Comparison of ENCODE assay signal across 9 cellular contexts in genomic region chr3:185943363-185944106, GRCh38. TPM values are rescaled to one million over a fixed set of nuclear protein-coding genes. Genes with fewer than 3 reads are reported as not detected.
DNase-seq lines count a peak whose midpoint lies in the region; ATAC-seq and TF ChIP-seq lines count a peak whose summit lies in the region.
"Had no signal": no experiment of that assay in that cellular context is flagged by ENCODE, and none has a peak within 500 bp of the region (broad histone marks: within the 10 kb centered on the region; RNA-seq: fewer than 3 reads in every experiment).

No MANE protein-coding gene starts in this region.

- H3K4me3 Mint-ChIP-seq in neural crest cell, result peak overlapping the region; percentile 50

- POLR2A ChIA-PET in PC-9 (lab: Charles Lee; ENCODE audit: unreplicated experiment), result interaction anchor here (0.5 to 1.5 kb wide), 8 partner anchors 10 to 597 kb away, joined by 3 to 9 read pairs (median 6); no protein-coding TSS in a partner anchor

- WGBS in stomach, 5 donors, result 9 to 25% (median 20%) methylated on average over 4 to 6 of the region's 6 CpGs

- H3K4me3 ChIP-seq in DND-41 (ENCODE audit: low read depth in 1 of 2, low read length in 2 of 2) (peak overlapping the region in 1 of 2 experiments; percentile 50; a peak in 2 of 4 replicates), PC-9 (no peak overlapping the region; the same call in 1 of the 2 replicates), fibroblast of mammary gland (ENCODE audit: control insufficient read depth, low read depth, low read length) (no peak overlapping the region), stomach (peak overlapping the region in 2 of 4 donors; percentile 6 to 14)
- H3K4me3 ChIP-seq: skin epidermis had no signal

- H3K4me2 ChIP-seq in DND-41 (ENCODE audit: insufficient read depth, low read length), result peak overlapping the region; percentile 63
- H3K4me2 ChIP-seq in PC-9, result peak overlapping the region; percentile 60

- peaks cover 10% of the 10 kb centered on the region for H3K4me1 Mint-ChIP-seq in neural crest cell

- TF ChIP-seq EP300 in stomach (IDR thresholded peaks at IDR 0.05), result no peak

- ATAC-seq in DND-41 (ENCODE audit: insufficient read depth, low read depth), result peak; percentile 96
- peak; percentile 95 for ATAC-seq in GM21723 (IDR thresholded peaks at IDR 0.05; ENCODE audit: unreplicated experiment)

- peak overlapping the region; percentile 73 for H2AFZ ChIP-seq in DND-41 (ENCODE audit: low read depth, low read length)
- H2AFZ ChIP-seq in PC-9, result peak overlapping the region; percentile 34; the same call in 1 of the 2 replicates

- no peaks in the 10 kb centered on the region for H3K9me3 Mint-ChIP-seq in neural crest cell

- no peaks in the 10 kb centered on the region for H4K20me1 ChIP-seq in DND-41 (ENCODE audit: insufficient read depth, low read length)
- no peaks in the 10 kb centered on the region for H4K20me1 ChIP-seq in PC-9 (ENCODE audit: insufficient read depth)

- DNase-seq in DND-41 (peak; percentile 84), KBM-7 (peak; percentile 92), PC-9 (peak; percentile 86 to 93), activated T-helper 1 cell treated with Interleukin-2 at 50 U/mL for 16 hours (ENCODE audit: low read depth) (peak; percentile 72), fibroblast of mammary gland (ENCODE audit: low read depth) (peak; percentile 80), neural crest cell (ENCODE audit: low read depth, low spot score) (peak; percentile 81), stomach (peak; percentile 85)

- H3K79me2 ChIP-seq in DND-41 (ENCODE audit: insufficient read depth, low read length) (peaks cover 7% of the 10 kb centered on the region; the same call in 1 of the 2 replicates), PC-9 (ENCODE audit: low read depth) (no peaks in the 10 kb centered on the region)

- H3K27ac ChIP-seq in DND-41 (ENCODE audit: low read length), result peak overlapping the region; percentile 43
- no peak overlapping the region for H3K27ac ChIP-seq in PC-9
- H3K27ac ChIP-seq in stomach, result peak overlapping the region in 3 of 5 donors; percentile 43 to 49 (median 43)

- in situ Hi-C loops in KBM-7 (cut with MboI; ENCODE audit: low pct_unique_long_range_greater_than_20kb, low sequenced_read_pairs), result no loop called here

- BruUV-seq in PC-9 (replicated peaks; lab: Mats Ljungman, UMichigan), result no TSS peak

- H3K9me3 ChIP-seq in DND-41 (ENCODE audit: insufficient read depth, low read length, severe bottlenecking) (no peaks in the 10 kb centered on the region), PC-9 (ENCODE audit: insufficient read depth, low read depth) (no peaks in the 10 kb centered on the region), stomach (no peaks in the 10 kb centered on the region)

- intact Hi-C loops in PC-9 (cut with micrococcal nuclease; ENCODE audit: unreplicated experiment), result loop anchor here (1.0 to 5.0 kb wide), 4 partner anchors 16 to 879 kb away; no protein-coding TSS in a partner anchor
- intact Hi-C loops in stomach (cut with DNase I; ENCODE audit: low total_unique reads), result no loop called here

- peaks cover 12% of the 10 kb centered on the region for H3K27me3 ChIP-seq in DND-41 (ENCODE audit: insufficient read depth, low read length, poor library complexity)
- no peaks in the 10 kb centered on the region for H3K27me3 ChIP-seq in PC-9 (ENCODE audit: insufficient read depth, low read depth)
- H3K27me3 ChIP-seq in stomach, result peaks cover 0 to 10% (median 0%) of the 10 kb centered on the region in 3 donors

- peak; percentile 99 for TF ChIP-seq CTCF in DND-41 (IDR thresholded peaks at IDR 0.05; ENCODE audit: borderline replicate concordance, extremely low read depth, low read length, poor library complexity, severe bottlenecking)
- peak; percentile 100 for TF ChIP-seq CTCF in PC-9 (conservative IDR thresholded peaks at IDR 0.05)
- peak; percentile 98 for TF ChIP-seq CTCF in fibroblast of mammary gland (conservative IDR thresholded peaks at IDR 0.05; ENCODE audit: control insufficient read depth, insufficient read depth, low read depth, low read length)
- peak; percentile 96 for TF ChIP-seq CTCF in neural crest cell (conservative IDR thresholded peaks at IDR 0.05)
- peak in 6 of 7 experiments; percentile 6 to 99 (median 94) for TF ChIP-seq CTCF in stomach (IDR thresholded peaks at IDR 0.05)

- H3K36me3 ChIP-seq in DND-41 (ENCODE audit: insufficient read depth, low read length) (no peaks in the 10 kb centered on the region), PC-9 (ENCODE audit: low read depth) (no peaks in the 10 kb centered on the region), stomach (no peaks in the 10 kb centered on the region)

- CTCF ChIA-PET in PC-9 (lab: Charles Lee), result interaction anchor here (0.5 to 2.6 kb wide), 42 partner anchors 11 to 804 kb away, joined by 3 to 45 read pairs (median 4); partner anchors contain the start of genes ETV5 and IGF2BP2

- H3K27me3 Mint-ChIP-seq in neural crest cell (ENCODE audit: low read depth), result peaks cover 16% of the 10 kb centered on the region

- H3K4me1 ChIP-seq in DND-41 (ENCODE audit: insufficient read depth, low read length) (peaks cover 20% of the 10 kb centered on the region), PC-9 (replicated peaks; ENCODE audit: insufficient read depth) (peaks cover 46% of the 10 kb centered on the region), stomach (peaks cover 4 to 17% (median 9%) of the 10 kb centered on the region in 4 donors)

- no peak for TF ChIP-seq POLR2A in stomach (IDR thresholded peaks at IDR 0.05)

- peaks cover 55% of the 10 kb centered on the region for H3F3A ChIP-seq in PC-9 (ENCODE audit: insufficient read depth, low read depth)

- peaks cover 4% of the 10 kb centered on the region for H3K36me3 Mint-ChIP-seq in neural crest cell (ENCODE audit: low read depth)

- H3K9me2 ChIP-seq in PC-9 (ENCODE audit: insufficient read depth), result no peaks in the 10 kb centered on the region

- no peak overlapping the region for H3K27ac Mint-ChIP-seq in neural crest cell (ENCODE audit: unreplicated experiment)

- H3K9ac ChIP-seq in DND-41 (ENCODE audit: low read depth, low read length), result peak overlapping the region; percentile 38

RNA-seq across cellular contexts. Expression of gene TRA2B, which starts 5.7 kb away (rescaled TPM):
- total RNA-seq in PC-9 (2021) (117 and 158 TPM in 2 replicates), neural crest cell (314 and 329 TPM in 2 replicates), stomach (100 to 1,000 TPM in 4 of 5 donors, 10 to 100 TPM in 1; 98.1 to 298 (median 208) TPM)
- 10 to 100 TPM; 55.8 to 59.6 (median 57.8) TPM for polyA plus RNA-seq in stomach
